In the genomic region with DNA sequence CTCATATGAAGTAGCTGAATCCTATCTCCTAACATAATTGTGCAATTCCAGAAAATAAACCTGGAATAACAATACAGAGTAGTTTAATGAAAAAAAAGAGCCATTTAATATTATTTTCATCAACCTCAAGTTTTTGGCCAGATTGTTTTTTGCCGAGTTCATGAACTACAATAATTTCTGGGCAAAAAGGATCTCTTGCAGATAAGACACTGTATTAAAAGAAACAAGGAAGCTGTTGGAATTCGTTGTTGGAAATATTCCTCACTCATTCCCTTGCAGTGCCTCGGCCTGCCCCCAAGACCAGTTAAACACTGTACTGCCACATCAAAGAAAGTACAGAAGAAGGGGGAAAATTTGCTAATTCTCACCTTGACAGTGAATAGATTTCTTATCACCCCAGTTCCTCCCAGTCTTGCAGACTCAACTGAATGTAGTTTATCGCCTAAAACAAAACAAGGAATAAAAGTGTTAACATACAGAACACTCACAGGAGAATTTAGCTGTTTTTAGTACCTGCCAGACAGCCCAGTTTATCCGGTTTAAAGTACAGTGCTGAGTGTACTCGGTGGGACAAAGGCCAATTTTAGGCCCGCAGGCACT, we compare ENCODE assay signal across 8 cellular contexts. TPM values are rescaled to one million over a fixed set of nuclear protein-coding genes. Genes with fewer than 3 reads are reported as not detected.
A peak's percentile ranks its signal among the peaks of the same experiment; 100 is the strongest.
DNase-seq lines count a peak whose midpoint lies in the region; ATAC-seq lines count a peak whose summit lies in the region.

No MANE protein-coding gene starts in this region.

- peaks cover 3 to 66% (median 54%) of the 10 kb centered on the region in 5 donors for H3K4me1 ChIP-seq in subcutaneous abdominal adipose tissue (ENCODE audit: control insufficient read depth in 5 of 5, insufficient read depth in 5 of 5, low read length in 5 of 5)

- H3K9me3 Mint-ChIP-seq in activated CD8-positive, alpha-beta T cell treated with anti-CD3 and anti-CD28 coated beads, Interleukin-2, amount 10 ng/mL, durations not matched to agents 7 days and 5 days (ENCODE audit: insufficient read depth) = no peaks in the 10 kb centered on the region
- H3K9me3 Mint-ChIP-seq in immature natural killer cell = no peaks in the 10 kb centered on the region

- H3K4me3 Mint-ChIP-seq in activated CD8-positive, alpha-beta T cell treated with anti-CD3 and anti-CD28 coated beads, Interleukin-2, amount 10 ng/mL, durations not matched to agents 7 days and 5 days = peak overlapping the region; percentile 98
- H3K4me3 Mint-ChIP-seq in immature natural killer cell = peak overlapping the region; percentile 97 to 100 (median 99)

- H3K27ac ChIP-seq in subcutaneous abdominal adipose tissue (ENCODE audit: low read depth, low read length) = peak overlapping the region; percentile 93

- POLR2A ChIA-PET in activated CD8-positive, alpha-beta T cell treated with anti-CD3 and anti-CD28 coated beads, Interleukin-2, amount 10 ng/mL, durations not matched to agents 7 days and 5 days (lab: Charles Lee) = interaction anchor here (0.6 to 1.1 kb wide), 3 partner anchors 13 to 227 kb away, joined by 3 read pairs; a partner anchor contains a TSS

- no peak overlapping the region for H3K27ac Mint-ChIP-seq in activated CD8-positive, alpha-beta T cell treated with anti-CD3 and anti-CD28 coated beads, Interleukin-2, amount 10 ng/mL, durations not matched to agents 7 days and 5 days
- peak overlapping the region; percentile 29 to 88 (median 78) for H3K27ac Mint-ChIP-seq in immature natural killer cell

- no peak for ATAC-seq in activated CD8-positive, alpha-beta T cell treated with anti-CD3 and anti-CD28 coated beads, Interleukin-2, amount 10 ng/mL, durations not matched to agents 7 days and 5 days
- ATAC-seq in HG02938 (IDR thresholded peaks at IDR 0.05; ENCODE audit: unreplicated experiment) = no peak

- H3K36me3 ChIP-seq in subcutaneous abdominal adipose tissue (ENCODE audit: control insufficient read depth in 5 of 5, insufficient read depth in 5 of 5, low read length in 5 of 5) = peaks cover 0 to 21% (median 10%) of the 10 kb centered on the region in 5 donors

- peak overlapping the region; percentile 26 to 81 (median 74) for H3K9ac ChIP-seq in subcutaneous abdominal adipose tissue (ENCODE audit: low read length in 5 of 5)

- peaks cover 41% of the 10 kb centered on the region for H3K36me3 Mint-ChIP-seq in activated CD8-positive, alpha-beta T cell treated with anti-CD3 and anti-CD28 coated beads, Interleukin-2, amount 10 ng/mL, durations not matched to agents 7 days and 5 days (ENCODE audit: low read depth)
- peaks cover 11 to 21% (median 12%) of the 10 kb centered on the region in 3 donors for H3K36me3 Mint-ChIP-seq in immature natural killer cell

- H3K27me3 Mint-ChIP-seq in activated CD8-positive, alpha-beta T cell treated with anti-CD3 and anti-CD28 coated beads, Interleukin-2, amount 10 ng/mL, durations not matched to agents 7 days and 5 days (ENCODE audit: low read depth) = no peaks in the 10 kb centered on the region
- peaks cover 0 to 4% (median 0%) of the 10 kb centered on the region in 3 donors for H3K27me3 Mint-ChIP-seq in immature natural killer cell (ENCODE audit: low read depth in 3 of 3)

- CTCF ChIA-PET in activated CD8-positive, alpha-beta T cell treated with anti-CD3 and anti-CD28 coated beads, Interleukin-2, amount 10 ng/mL, durations not matched to agents 7 days and 5 days (lab: Charles Lee) = interaction anchor here (1.0 to 6.2 kb wide), 13 partner anchors 9 to 546 kb away, joined by 3 to 106 read pairs (median 5); a partner anchor contains a TSS

- H3K4me1 Mint-ChIP-seq in activated CD8-positive, alpha-beta T cell treated with anti-CD3 and anti-CD28 coated beads, Interleukin-2, amount 10 ng/mL, durations not matched to agents 7 days and 5 days (ENCODE audit: low read depth) = peaks cover 24% of the 10 kb centered on the region
- peaks cover 26 to 34% of the 10 kb centered on the region in 2 donors for H3K4me1 Mint-ChIP-seq in immature natural killer cell

- peak overlapping the region; percentile 66 to 99 (median 99) for H3K4me3 ChIP-seq in subcutaneous abdominal adipose tissue (ENCODE audit: low read depth in 1 of 5, low read length in 5 of 5)

- no peaks in the 10 kb centered on the region for H3K9me3 ChIP-seq in subcutaneous abdominal adipose tissue (ENCODE audit: control insufficient read depth in 5 of 5, low read length in 5 of 5)

- peak; percentile 10 to 28 for DNase-seq in NCI-H526 (lab: John Stamatoyannopoulos, UW)
- DNase-seq in NCI-H526 treated with DMSO at 0.1 percent for 48 hours (lab: John Stamatoyannopoulos, UW) = no peak
- no peak for DNase-seq in activated CD8-positive, alpha-beta T cell treated with anti-CD3 and anti-CD28 coated beads, Interleukin-2, amount 10 ng/mL, durations not matched to agents 7 days and 5 days
- no peak for DNase-seq in immature natural killer cell
- no peak for DNase-seq in NCI-H2227 (lab: John Stamatoyannopoulos, UW; ENCODE audit: unreplicated experiment)
- no peak for DNase-seq in OCI-M1 (lab: John Stamatoyannopoulos, UW)

- H3K27me3 ChIP-seq in subcutaneous abdominal adipose tissue (ENCODE audit: control insufficient read depth in 5 of 5, insufficient read depth in 4 of 5, low read length in 5 of 5) = no peaks in the 10 kb centered on the region

RNA-seq across cellular contexts. Expression of a gene that starts 1.3 kb away (rescaled TPM):
- total RNA-seq in activated CD8-positive, alpha-beta T cell treated with anti-CD3 and anti-CD28 coated beads, Interleukin-2, amount 10 ng/mL, durations not matched to agents 7 days and 5 days = 10 to 100 TPM; 29.0 to 29.5 TPM
- 10 to 100 TPM in 2 of 3 donors, 1 to 10 TPM in 1; 5.2 to 10.7 (median 10.6) TPM for polyA plus RNA-seq in immature natural killer cell

RNA-seq across cellular contexts. Expression of a gene that starts 12.4 kb away (rescaled TPM):
- total RNA-seq in activated CD8-positive, alpha-beta T cell treated with anti-CD3 and anti-CD28 coated beads, Interleukin-2, amount 10 ng/mL, durations not matched to agents 7 days and 5 days = 10 to 100 TPM; 27.4 to 29.3 TPM
- polyA plus RNA-seq in immature natural killer cell = 10 to 100 TPM in 2 of 3 donors, 1 to 10 TPM in 1; 5.5 to 14.5 (median 10.5) TPM

Comparison
In these comparisons a context has a peak if more than half of its experiments do, and no peak if none do; other contexts are left out.
1. DNase-seq: peak in NCI-H526 (2 of 2); none in NCI-H526 treated with DMSO at 0.1 percent for 48 hours (single experiment), activated CD8-positive, alpha-beta T cell treated with anti-CD3 and anti-CD28 coated beads, Interleukin-2, amount 10 ng/mL, durations not matched to agents 7 days and 5 days (single experiment), immature natural killer cell (0 of 3), NCI-H2227 (single experiment) and OCI-M1 (single experiment).